ENCODE assay signal across 1 cellular context in genomic region chr4:41164405-41164804, GRCh38.
A peak's percentile ranks its signal among the peaks of the same experiment; 100 is the strongest.
TF ChIP-seq lines count a peak whose summit lies in the region.

No MANE protein-coding gene starts in this region.

TF ChIP-seq in HepG2, 621 proteins besides CTCF, POLR2A, EP300 and RAD21 (continued from another document):
- TF ChIP-seq ARID5B (CRISPR knock-in tag; IDR thresholded peaks at IDR 0.05) (peak; percentile 46; the same call in 1 of the 2 replicates), ZBTB26 (CRISPR knock-in tag; IDR thresholded peaks at IDR 0.05; ENCODE audit: borderline replicate concordance) (no peak), HNF1A (IDR thresholded peaks at IDR 0.05; ENCODE audit: low read depth) (peak; percentile 80), HNF1A (CRISPR knock-in tag; IDR thresholded peaks at IDR 0.05; ENCODE audit: borderline replicate concordance) (peak; percentile 76; the same call in 1 of the 2 replicates), HMG20A (CRISPR knock-in tag; IDR thresholded peaks at IDR 0.05; ENCODE audit: borderline replicate concordance) (0 out of 2 replicates have a peak, but pooled peaks have one; percentile 14)
